Comparison of ENCODE assay signal across 9 cellular contexts in genomic region chr2:175187378-175187777, GRCh38. TPM values are rescaled to one million over a fixed set of nuclear protein-coding genes. Genes with fewer than 3 reads are reported as not detected.
A peak's percentile ranks its signal among the peaks of the same experiment; 100 is the strongest.
DNase-seq lines count a peak whose midpoint lies in the region; ATAC-seq, FAIRE-seq and TF ChIP-seq lines count a peak whose summit lies in the region.
"Had no signal": no experiment of that assay in that cellular context is flagged by ENCODE, and none has a peak within 500 bp of the region (broad histone marks: within the 10 kb centered on the region; RNA-seq: fewer than 3 reads in every experiment).

No MANE protein-coding gene starts in this region.

- H3K9me3 ChIP-seq in OCI-LY1 (ENCODE audit: low read length) (no peaks in the 10 kb centered on the region), vagina (no peaks in the 10 kb centered on the region)
- H3K9me3 ChIP-seq: SJSA1 had no signal

- FAIRE-seq in HTR-8/SVneo (lab: Jason Lieb, UNC) = no peak

- peak; percentile 62 for TF ChIP-seq CTCF in GM06990 (IDR thresholded peaks at IDR 0.05; ENCODE audit: insufficient read depth, low read length, poor library complexity, severe bottlenecking)
- TF ChIP-seq CTCF in OCI-LY1 (IDR thresholded peaks at IDR 0.05; ENCODE audit: low read length) = peak; percentile 57
- no peak for TF ChIP-seq CTCF in vagina (IDR thresholded peaks at IDR 0.05)

- TF ChIP-seq POLR2A in vagina (IDR thresholded peaks at IDR 0.05) = no peak

- H3K4me1 ChIP-seq in OCI-LY1 (ENCODE audit: insufficient read depth, low read length, severe bottlenecking) = peaks cover under 1% of the 10 kb centered on the region
- no peaks in the 10 kb centered on the region for H3K4me1 ChIP-seq in vagina
- H3K4me1 ChIP-seq: SJSA1 had no signal

- H3K27ac ChIP-seq in OCI-LY1 (ENCODE audit: low read depth, low read length, poor library complexity, severe bottlenecking) (no peak overlapping the region), vagina (no peak overlapping the region)
- H3K27ac ChIP-seq: SJSA1 had no signal

- no peaks in the 10 kb centered on the region for H3K9me2 ChIP-seq in OCI-LY1 (ENCODE audit: low read depth, low read length)

- DNase-seq in GM06990 (ENCODE audit: extremely low read depth, insufficient read length) (no peak), hepatic stellate cell (ENCODE audit: low spot score) (peak; percentile 13), vagina (ENCODE audit: extremely low spot score in 2 of 2) (no peak), HTR-8/SVneo (ENCODE audit: insufficient read length, low spot score) (no peak)
- no peak for DNase-seq in stimulated activated CD4-positive, alpha-beta T cell treated with anti-CD3 and anti-CD28 coated beads, Interleukin-1b, Interleukin-23, amount 100 ng/mL, for 48 hours

- H3K36me3 ChIP-seq in GM06990 (ENCODE audit: control insufficient read depth, insufficient read depth, low read length) (no peaks in the 10 kb centered on the region), OCI-LY1 (ENCODE audit: insufficient read depth, low read length) (no peaks in the 10 kb centered on the region), vagina (no peaks in the 10 kb centered on the region)
- H3K36me3 ChIP-seq: SJSA1 had no signal

- H3K27me3 ChIP-seq in GM06990 (replicated peaks; ENCODE audit: control insufficient read depth, insufficient read depth, low read length) = no peaks in the 10 kb centered on the region
- no peaks in the 10 kb centered on the region for H3K27me3 ChIP-seq in OCI-LY1 (ENCODE audit: insufficient read depth, low read length)
- H3K27me3 ChIP-seq in vagina = no peaks in the 10 kb centered on the region

- no peak overlapping the region for H3K9ac ChIP-seq in OCI-LY1 (ENCODE audit: low read length)

- ATAC-seq in GM21576 (IDR thresholded peaks at IDR 0.05; ENCODE audit: unreplicated experiment) = peak; percentile 73
- no peak for ATAC-seq in HG03159 (IDR thresholded peaks at IDR 0.05; ENCODE audit: unreplicated experiment)

- H2AFZ ChIP-seq in OCI-LY1 (ENCODE audit: low read length) = no peak overlapping the region

- H4K20me1 ChIP-seq in OCI-LY1 (ENCODE audit: insufficient read depth, low read length) = no peaks in the 10 kb centered on the region

- no peaks in the 10 kb centered on the region for H3K79me2 ChIP-seq in OCI-LY1 (ENCODE audit: insufficient read depth, low read length)

- intact Hi-C loops in vagina (cut with DNase I) = no loop called here

- no peaks in the 10 kb centered on the region for H3F3A ChIP-seq in OCI-LY1 (ENCODE audit: insufficient read depth, low read length)

- H3K4me2 ChIP-seq in OCI-LY1 (ENCODE audit: low read length) = no peak overlapping the region

- H3K4me3 ChIP-seq in GM06990 (replicated peaks; ENCODE audit: low read depth, low read length) = no peak overlapping the region
- no peak overlapping the region for H3K4me3 ChIP-seq in OCI-LY1 (ENCODE audit: low read depth, low read length, poor library complexity, severe bottlenecking)
- no peak overlapping the region for H3K4me3 ChIP-seq in vagina
- H3K4me3 ChIP-seq: SJSA1 had no signal

RNA-seq across cellular contexts. Expression of gene ATP5MC3, which starts 5.9 kb away (rescaled TPM):
- 106 TPM for total RNA-seq in vagina

RNA-seq across cellular contexts. Expression of gene ATF2, which starts 19.4 kb away (rescaled TPM):
- total RNA-seq in vagina = 40.5 TPM

Comparison
In these comparisons a context has a peak if more than half of its experiments do, and no peak if none do; other contexts are left out.
1. CTCF ChIP-seq: peak in GM06990 (single experiment) and OCI-LY1 (single experiment); none in vagina (0 of 3).